Comparison of ENCODE assay signal across 13 cellular contexts in the genomic region with DNA sequence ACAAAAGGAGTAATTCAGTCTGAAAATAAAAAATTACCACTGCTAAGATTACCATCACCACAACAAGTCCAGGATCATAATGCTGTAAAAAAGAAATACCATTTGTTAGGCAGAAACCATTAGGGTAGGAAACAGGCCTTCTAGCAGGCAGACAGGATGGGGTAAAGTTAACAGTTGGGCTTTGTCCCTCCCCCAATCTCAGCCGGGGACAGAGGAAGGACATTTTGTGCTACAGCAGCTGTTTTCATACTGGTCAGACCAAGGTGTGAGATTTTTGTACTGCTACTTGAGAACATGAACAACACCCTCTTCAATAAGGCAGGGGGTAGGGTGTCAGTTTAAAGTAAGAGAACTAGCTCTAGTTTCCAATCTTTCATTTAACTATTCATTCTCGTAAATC. TPM values are rescaled to one million over a fixed set of nuclear protein-coding genes. Genes with fewer than 3 reads are reported as not detected.
A peak's percentile ranks its signal among the peaks of the same experiment; 100 is the strongest.
DNase-seq lines count a peak whose midpoint lies in the region; ATAC-seq, FAIRE-seq and TF ChIP-seq lines count a peak whose summit lies in the region.
"Had no signal": no experiment of that assay in that cellular context is flagged by ENCODE, and none has a peak within 500 bp of the region (broad histone marks: within the 10 kb centered on the region; RNA-seq: fewer than 3 reads in every experiment).

No MANE protein-coding gene starts in this region.

- in situ Hi-C loops in HepG2 (cut with HindIII; ENCODE audit: extremely low pct_ligation_motif_present, low pct_unique_long_range_greater_than_20kb) (no loop called here), K562 (cut with MboI) (no loop called here)

- BruUV-seq in HepG2 (replicated peaks; lab: Mats Ljungman, UMichigan) = no TSS peak
- no TSS peak for BruUV-seq in K562 (replicated peaks; lab: Mats Ljungman, UMichigan)

- no peak overlapping the region for H3K23ac ChIP-seq in mesendoderm (ENCODE audit: low read length)

- intact Hi-C loops in HepG2 (cut with micrococcal nuclease; ENCODE audit: unreplicated experiment) (no loop called here), K562 (cut with micrococcal nuclease) (no loop called here)

- H2BK5ac ChIP-seq in mesendoderm (ENCODE audit: low read length) = no peak overlapping the region

- no peak overlapping the region for H2AK5ac ChIP-seq in mesendoderm (ENCODE audit: low read length)

- H4K5ac ChIP-seq in mesendoderm (ENCODE audit: low read length) = no peak overlapping the region

- no peak overlapping the region for H3K4me3 ChIP-seq in liver (ENCODE audit: low read depth in 1 of 3, low read length in 3 of 3)
- H3K4me3 ChIP-seq in HepG2 (replicated peaks in 1 of 3; ENCODE audit: insufficient read depth in 1 of 3, low read depth in 2 of 3, low read length in 3 of 3) = no peak overlapping the region
- no peak overlapping the region for H3K4me3 ChIP-seq in K562
- no peak overlapping the region for H3K4me3 ChIP-seq in mesendoderm (ENCODE audit: low read length)
- no peak overlapping the region for H3K4me3 ChIP-seq in upper lobe of left lung
- H3K4me3 ChIP-seq: smooth muscle cell had no signal

- H3K27me3 ChIP-seq in liver (ENCODE audit: control insufficient read depth in 4 of 4, insufficient read depth in 4 of 4, low read length in 3 of 4) (no peaks in the 10 kb centered on the region), HepG2 (ENCODE audit: control insufficient read depth in 1 of 2, insufficient read depth in 2 of 2, low read length in 2 of 2) (no peaks in the 10 kb centered on the region; a peak in 1 of 5 replicates), K562 (ENCODE audit: control insufficient read depth in 2 of 2, insufficient read depth in 2 of 2, low read length in 2 of 2) (no peaks in the 10 kb centered on the region), mesendoderm (ENCODE audit: insufficient read depth, low read length, poor library complexity) (no peaks in the 10 kb centered on the region), upper lobe of left lung (no peaks in the 10 kb centered on the region)

- DNase-seq in HepG2 (ENCODE audit: low spot score) (no peak), K562 (ENCODE audit: extremely low read depth in 1 of 4, low spot score in 3 of 4) (no peak), mesendoderm (peak; percentile 77), upper lobe of left lung (peak in 1 of 2 donors; percentile 51), SIG-M5 (lab: John Stamatoyannopoulos, UW) (no peak)
- no peak for DNase-seq in activated effector memory CD4-positive, alpha-beta T cell treated with anti-CD3 and anti-CD28 coated beads, Interleukin-2, amount 50 U/mL, for 16 hours
- DNase-seq: NCI-H1092 treated with DMSO at 0.1 percent for 48 hours; stimulated activated naive CD8-positive, alpha-beta T cell treated with anti-CD3 and anti-CD28 coated beads, Interleukin-15, amount 100 ng/mL, for 72 hours had no signal

- H2AFZ ChIP-seq in HepG2 (ENCODE audit: low read length) (no peak overlapping the region), K562 (ENCODE audit: low read depth, low read length) (no peak overlapping the region)

- TF ChIP-seq CTCF in liver (IDR thresholded peaks at IDR 0.05; ENCODE audit: low read depth, low read length, missing input control) = no peak
- no peak for TF ChIP-seq CTCF in HepG2 (CRISPR knock-in tag; IDR thresholded peaks at IDR 0.05)
- no peak for TF ChIP-seq CTCF in K562 (IDR thresholded peaks at IDR 0.05 in 2 of 3, conservative IDR thresholded peaks at IDR 0.05 in 1 of 3; ENCODE audit: insufficient read depth in 2 of 3, low read depth in 1 of 3, low read length in 3 of 3)
- TF ChIP-seq CTCF in upper lobe of left lung (IDR thresholded peaks at IDR 0.05) = no peak

- FAIRE-seq in HepG2 (lab: Jason Lieb, UNC) (no peak), K562 (lab: Jason Lieb, UNC) (no peak)
- FAIRE-seq: endothelial cell of umbilical vein, islet of Langerhans had no signal

- TF ChIP-seq EP300 in HepG2 (IDR thresholded peaks at IDR 0.05; ENCODE audit: low read depth in 2 of 2, low read length in 2 of 2) (no peak), HepG2 (CRISPR knock-in tag; IDR thresholded peaks at IDR 0.05; ENCODE audit: borderline replicate concordance) (no peak), K562 (IDR thresholded peaks at IDR 0.05; ENCODE audit: low read length) (no peak), upper lobe of left lung (IDR thresholded peaks at IDR 0.05) (peak in 2 of 4 donors; percentile 56 to 64)

- no peak overlapping the region for H2BK15ac ChIP-seq in mesendoderm (replicated peaks; ENCODE audit: low read depth)

- no peak overlapping the region for H3K18ac ChIP-seq in mesendoderm (ENCODE audit: low read length)

- H3K27ac ChIP-seq in liver (ENCODE audit: low read depth in 1 of 2, low read length in 2 of 2) (no peak overlapping the region), HepG2 (ENCODE audit: extremely low read length, insufficient read depth, low read length) (no peak overlapping the region), K562 (ENCODE audit: extremely low read depth, low read depth, low read length) (no peak overlapping the region; the same call in 2 of the 3 replicates), mesendoderm (ENCODE audit: low read depth, low read length) (no peak overlapping the region), upper lobe of left lung (peak overlapping the region in 3 of 4 donors; percentile 1 to 50 (median 23))

- CTCF ChIA-PET in HepG2 (lab: Yijun Ruan, JAX; ENCODE audit: low intra/inter-chr PET ratio, low total read pairs) = no interaction called here
- CTCF ChIA-PET in K562 (lab: Yijun Ruan, JAX; ENCODE audit: low intra/inter-chr PET ratio) = no interaction called here

- H3K79me2 ChIP-seq in HepG2 (ENCODE audit: insufficient read depth, low read length) (peaks cover 5% of the 10 kb centered on the region), K562 (ENCODE audit: control insufficient read depth, insufficient read depth, low read length) (peaks cover 13% of the 10 kb centered on the region), mesendoderm (ENCODE audit: control insufficient read depth, insufficient read depth, low read length) (peaks cover 2% of the 10 kb centered on the region)

- TF ChIP-seq POLR2A in HepG2 (IDR thresholded peaks at IDR 0.05; ENCODE audit: insufficient read depth in 1 of 2, low read depth in 2 of 2, low read length in 2 of 2) (no peak), K562 (conservative IDR thresholded peaks at IDR 0.05) (no peak), upper lobe of left lung (IDR thresholded peaks at IDR 0.05) (no peak), GM18505 (IDR thresholded peaks at IDR 0.05; ENCODE audit: borderline replicate concordance, extremely low read depth, insufficient read depth, insufficient read length) (no peak)

- POLR2A ChIA-PET in HepG2 (lab: Yijun Ruan, JAX) (no interaction called here), K562 (lab: Yijun Ruan, JAX) (interaction anchor here (1.3 kb wide), 1 partner anchor 41 kb away, joined by 3 read pairs; no protein-coding TSS in a partner anchor)

- H4K20me1 ChIP-seq in HepG2 (ENCODE audit: insufficient read depth, low read length) (no peaks in the 10 kb centered on the region), K562 (replicated peaks; ENCODE audit: control insufficient read depth, insufficient read depth, low read length) (no peaks in the 10 kb centered on the region)

- TF ChIP-seq RAD21 in liver (IDR thresholded peaks at IDR 0.05) (no peak), HepG2 (CRISPR knock-in tag; IDR thresholded peaks at IDR 0.05) (no peak), K562 (CRISPR knock-in tag; conservative IDR thresholded peaks at IDR 0.05 in 1 of 2, IDR thresholded peaks at IDR 0.05 in 1 of 2) (no peak)

- H3K9ac ChIP-seq in liver (ENCODE audit: low read depth in 1 of 2, low read length in 2 of 2) (no peak overlapping the region), HepG2 (ENCODE audit: insufficient read depth, low read depth, low read length) (no peak overlapping the region), K562 (ENCODE audit: insufficient read depth in 1 of 2, low read depth in 2 of 2, low read length in 2 of 2) (no peak overlapping the region), mesendoderm (ENCODE audit: low read length) (no peak overlapping the region)

- no peak overlapping the region for H3K4me2 ChIP-seq in HepG2 (ENCODE audit: low read depth, low read length)
- H3K4me2 ChIP-seq in K562 (ENCODE audit: insufficient read depth, low read length) = no peak overlapping the region
- no peak overlapping the region for H3K4me2 ChIP-seq in mesendoderm (ENCODE audit: low read length)
- H3K4me2 ChIP-seq: smooth muscle cell had no signal

- 65% methylated on average over 2 of the region's 2 CpGs for WGBS in liver
- WGBS in HepG2 (ENCODE audit: low lambda C conversion rate) = 83% methylated on average over 2 of the region's 2 CpGs
- WGBS in K562 (ENCODE audit: insufficient coverage, low coverage, missing lambda C conversion rate) = 47% methylated on average over 2 of the region's 2 CpGs
- no CpG with 5 or more reads among the region's 2 CpGs for WGBS in mesendoderm (ENCODE audit: extremely low coverage, insufficient coverage, low lambda C conversion rate)
- WGBS in upper lobe of left lung, 2 donors = 41 to 47% methylated on average over 2 of the region's 2 CpGs

- no peak overlapping the region for H3K56ac ChIP-seq in mesendoderm (ENCODE audit: low read length)

- H3K79me1 ChIP-seq in mesendoderm (ENCODE audit: low read length) = peaks cover 5% of the 10 kb centered on the region

- no peaks in the 10 kb centered on the region for H3K9me3 ChIP-seq in liver (ENCODE audit: control insufficient read depth in 4 of 4, low read length in 3 of 4)
- H3K9me3 ChIP-seq in HepG2 (ENCODE audit: low read length) = no peaks in the 10 kb centered on the region
- H3K9me3 ChIP-seq in K562 (replicated peaks; ENCODE audit: control insufficient read depth, insufficient read depth, low read depth, low read length) = no peaks in the 10 kb centered on the region
- H3K9me3 ChIP-seq in upper lobe of left lung = no peaks in the 10 kb centered on the region

- H2BK120ac ChIP-seq in mesendoderm (ENCODE audit: low read depth, low read length) = no peak overlapping the region

- no peaks in the 10 kb centered on the region for H3K9me1 ChIP-seq in K562 (ENCODE audit: control insufficient read depth, insufficient read depth, low read length)

- no peak overlapping the region for H3K4ac ChIP-seq in mesendoderm (ENCODE audit: low read depth, low read length)

- no peak for ATAC-seq in HepG2
- ATAC-seq in K562 = peak; percentile 57
- peak in 1 of 2 donors; percentile 30 for ATAC-seq in upper lobe of left lung (ENCODE audit: low FRiP score in 2 of 2)
- ATAC-seq in GM18505 (IDR thresholded peaks at IDR 0.05; ENCODE audit: unreplicated experiment) = no peak
- ATAC-seq: stimulated activated naive CD8-positive, alpha-beta T cell treated with anti-CD3 and anti-CD28 coated beads, Interleukin-15, amount 100 ng/mL, for 72 hours had no signal

- H4K8ac ChIP-seq in mesendoderm (ENCODE audit: low read depth, low read length) = no peak overlapping the region

- H3K4me1 ChIP-seq in liver (ENCODE audit: control insufficient read depth in 4 of 4, insufficient read depth in 4 of 4, low read length in 3 of 4) (no peaks in the 10 kb centered on the region), HepG2 (ENCODE audit: insufficient read depth, low read length) (no peaks in the 10 kb centered on the region), K562 (replicated peaks in 1 of 2; ENCODE audit: control insufficient read depth in 2 of 2, insufficient read depth in 2 of 2, low read length in 2 of 2) (no peaks in the 10 kb centered on the region), mesendoderm (ENCODE audit: control insufficient read depth, low read depth, low read length) (peaks cover 2% of the 10 kb centered on the region), upper lobe of left lung (peaks cover 12 to 32% (median 15%) of the 10 kb centered on the region in 4 donors)

- H3K36me3 ChIP-seq in liver (ENCODE audit: control insufficient read depth in 4 of 4, insufficient read depth in 3 of 4, low read depth in 1 of 4, low read length in 3 of 4) (peaks cover 0 to 11% (median 3%) of the 10 kb centered on the region in 4 donors), HepG2 (replicated peaks in 1 of 2; ENCODE audit: control insufficient read depth in 1 of 2, insufficient read depth in 2 of 2, low read length in 2 of 2) (peaks cover 10 to 31% of the 10 kb centered on the region in 2 experiments), K562 (ENCODE audit: control insufficient read depth, insufficient read depth, low read length) (peaks cover 23% of the 10 kb centered on the region), mesendoderm (ENCODE audit: control insufficient read depth, insufficient read depth, low read length) (no peaks in the 10 kb centered on the region), upper lobe of left lung (peaks cover 0 to 25% (median 15%) of the 10 kb centered on the region in 4 donors)

RNA-seq across cellular contexts. Expression of a gene that starts 49.2 kb away (rescaled TPM):
- total RNA-seq in liver (10 to 100 TPM in 1 of 2 donors, under 1 TPM in 1; 0.25 to 23.8 TPM), HepG2 (2016; rRNA removed; fragmentation: Illumina TruSeq; extraction: Trizol) (0.38 and 0.41 TPM in 2 replicates), K562 (2014; rRNA removed) (8.8 and 14.2 TPM in 2 replicates), K562 (2014; rRNA removed; fragmentation: Illumina TruSeq; extraction: Trizol) (3.3 and 5.6 TPM in 2 replicates), K562 (2015; rRNA removed; fragmentation: Illumina TruSeq; extraction: Trizol) (4.8 and 5.2 TPM in 2 replicates), K562 (2021) (25.1 and 26.4 TPM in 2 replicates), upper lobe of left lung (10 to 100 TPM in 3 of 6 donors, 1 to 10 TPM in 3; 3.0 to 18.1 (median 7.5) TPM)
- polyA plus RNA-seq in liver (under 1 TPM; 0.22 to 0.38 TPM), HepG2 (2011; rRNA removed) (1.1 and 1.9 TPM in 2 replicates), K562 (2011; rRNA removed) (3.5 and 9.4 TPM in 2 replicates), K562 (2014; fragmentation: Illumina TruSeq; extraction: Trizol) (7.9 and 10.1 TPM in 2 replicates), K562 (2014; fragmentation: Nextera tagmentation; extraction: Ambion mirVana) (1 to 10 TPM; 1.1 to 1.6 TPM), K562 (2014; rRNA removed) (16.9 and 17.0 TPM in 2 replicates)
- total RNA-seq in HepG2 (2016; cell fraction: cytosol; rRNA removed; fragmentation: Illumina TruSeq; extraction: Trizol; ENCODE audit: low read depth) = 0.30 TPM in 1 of 2 replicates, not detected in the other
- 0.22 and 0.37 TPM in 2 replicates for total RNA-seq in HepG2 (2016; cell fraction: insoluble cytoplasmic fraction; rRNA removed; fragmentation: Illumina TruSeq; extraction: Trizol)
- 0.19 and 0.83 TPM in 2 replicates for total RNA-seq in HepG2 (2016; cell fraction: membrane; rRNA removed; fragmentation: Illumina TruSeq; extraction: Trizol)
- total RNA-seq in HepG2 (2016; cell fraction: nucleus; rRNA removed; fragmentation: Illumina TruSeq; extraction: Trizol) = 0.37 and 0.44 TPM in 2 replicates
- polyA plus RNA-seq in HepG2 (2011; cell fraction: cytosol; rRNA removed) = 0.42 and 0.63 TPM in 2 replicates
- 11.3 and 12.6 TPM in 2 replicates for polyA plus RNA-seq in HepG2 (2011; cell fraction: nucleus; rRNA removed)
- polyA plus RNA-seq in HepG2 (2012) = 2.4 and 4.7 TPM in 2 replicates
- polyA plus RNA-seq in HepG2 (2016; cell fraction: cytosol; fragmentation: Illumina TruSeq; extraction: Trizol; ENCODE audit: low read depth) = 0.27 TPM in 1 of 2 replicates, not detected in the other
- 0.25 TPM in 1 of 2 replicates, not detected in the other for polyA plus RNA-seq in HepG2 (2016; cell fraction: insoluble cytoplasmic fraction; fragmentation: Illumina TruSeq; extraction: Trizol; ENCODE audit: low read depth)
- 0.40 TPM in 1 of 2 replicates, not detected in the other for polyA plus RNA-seq in HepG2 (2016; cell fraction: membrane; fragmentation: Illumina TruSeq; extraction: Trizol; ENCODE audit: low read depth)
- polyA plus RNA-seq in HepG2 (2016; cell fraction: nucleus; fragmentation: Illumina TruSeq; extraction: Trizol; ENCODE audit: insufficient read depth, low read depth) = 0.60 and 1.3 TPM in 2 replicates
- 0.74 and 1.3 TPM in 2 replicates for polyA minus RNA-seq in HepG2 (2011; rRNA and poly(A)+ RNA removed; ENCODE audit: low replicate concordance)
- 0.26 and 0.69 TPM in 2 replicates for polyA minus RNA-seq in HepG2 (2011; cell fraction: cytosol; rRNA and poly(A)+ RNA removed)
- polyA minus RNA-seq in HepG2 (2011; cell fraction: nucleus; rRNA and poly(A)+ RNA removed) = 1.9 and 2.4 TPM in 2 replicates
- total RNA-seq in K562 (2011; cell fraction: chromatin; rRNA removed; ENCODE audit: low replicate concordance) = 22.8 and 48.7 TPM in 2 replicates
- 27.3 and 34.7 TPM in 2 replicates for total RNA-seq in K562 (2011; cell fraction: nucleolus; rRNA removed)
- total RNA-seq in K562 (2011; cell fraction: nucleoplasm; rRNA removed) = 19.9 and 22.4 TPM in 2 replicates
- polyA plus RNA-seq in K562 (2011; cell fraction: cytosol; rRNA removed) = 4.3 and 5.3 TPM in 2 replicates
- 35.4 and 49.7 TPM in 2 replicates for polyA plus RNA-seq in K562 (2011; cell fraction: nucleus; rRNA removed)
- 16.0 and 29.7 TPM in 2 replicates for polyA plus RNA-seq in K562 (2012)
- 1.8 and 2.6 TPM in 2 replicates for polyA minus RNA-seq in K562 (2011; rRNA and poly(A)+ RNA removed)
- polyA minus RNA-seq in K562 (2011; cell fraction: cytosol; rRNA and poly(A)+ RNA removed) = 5.7 and 7.7 TPM in 2 replicates
- 10.6 and 13.4 TPM in 2 replicates for polyA minus RNA-seq in K562 (2011; cell fraction: nucleus; rRNA and poly(A)+ RNA removed)
- polyA plus RNA-seq in mesendoderm (2013, experiment 1 of 2) = 1.3 TPM
- 1.7 TPM for polyA plus RNA-seq in mesendoderm (2013, experiment 2 of 2)

Comparison
In these comparisons a context has a peak if more than half of its experiments do, and no peak if none do; other contexts are left out.
1. H3K27ac ChIP-seq: peak in upper lobe of left lung (3 of 4); none in liver (0 of 2), HepG2 (single experiment), K562 (single experiment) and mesendoderm (single experiment).